In the genomic region with DNA sequence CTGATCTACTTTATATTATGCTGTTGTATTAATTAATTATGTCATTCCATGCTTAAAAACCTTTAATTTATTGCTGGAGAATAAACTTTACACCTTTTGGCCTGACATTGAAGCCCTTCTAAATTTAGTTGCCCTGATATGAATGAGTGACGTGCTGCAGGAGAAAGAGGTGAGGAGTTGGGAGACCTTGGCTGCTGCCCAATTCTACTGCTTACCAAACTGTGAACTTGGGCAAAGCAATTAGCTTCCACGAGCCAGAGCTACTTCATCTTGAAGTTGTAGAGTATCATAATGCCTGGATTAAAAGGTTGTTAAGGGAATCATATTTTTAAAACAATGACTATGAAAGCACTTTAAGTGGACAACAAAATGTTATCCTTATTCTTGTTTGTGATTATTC, we compare ENCODE assay signal across 30 cellular contexts.
A peak's percentile ranks its signal among the peaks of the same experiment; 100 is the strongest.
DNase-seq lines count a peak whose midpoint lies in the region; ATAC-seq and TF ChIP-seq lines count a peak whose summit lies in the region.
"Had no signal": no experiment of that assay in that cellular context is flagged by ENCODE, and none has a peak within 500 bp of the region (broad histone marks: within the 10 kb centered on the region; RNA-seq: fewer than 3 reads in every experiment).

No MANE protein-coding gene starts in this region.

- no peaks in the 10 kb centered on the region for H3K9me2 ChIP-seq in GM23338 (ENCODE audit: insufficient read depth)

- H3K27ac ChIP-seq in GM23338 (ENCODE audit: low read depth) (no peak overlapping the region), A673 (ENCODE audit: low read depth, low read length, poor library complexity, severe bottlenecking) (no peak overlapping the region)
- no peak overlapping the region for H3K27ac ChIP-seq in CD8-positive, alpha-beta T cell (ENCODE audit: low read depth, low read length)
- H3K27ac ChIP-seq: BLaER1 treated with 17β-estradiol and CSF1 and Interleukin-3, amounts not matched to agents 10 nM and 100 nM; brain microvascular endothelial cell; gastrocnemius medialis; KMS-11; psoas muscle; skin epidermis; tibial nerve had no signal

- peaks cover 23% of the 10 kb centered on the region; the same call in 2 of the 3 replicates for H3K36me3 Mint-ChIP-seq in GM23338 (ENCODE audit: low read depth)
- no peaks in the 10 kb centered on the region for H3K36me3 Mint-ChIP-seq in CD8-positive, alpha-beta T cell
- H3K36me3 Mint-ChIP-seq in activated CD4-positive, alpha-beta T cell treated with anti-CD3 and anti-CD28 coated beads for 36 hours (ENCODE audit: low read depth), result no peaks in the 10 kb centered on the region
- H3K36me3 Mint-ChIP-seq: immature natural killer cell had no signal

- no peaks in the 10 kb centered on the region for H3K4me1 ChIP-seq in GM23338 (ENCODE audit: insufficient read depth)
- no peaks in the 10 kb centered on the region for H3K4me1 ChIP-seq in CD8-positive, alpha-beta T cell (ENCODE audit: insufficient read depth, low read length)
- no peaks in the 10 kb centered on the region for H3K4me1 ChIP-seq in A673 (ENCODE audit: insufficient read depth, low read length, poor library complexity, severe bottlenecking)
- H3K4me1 ChIP-seq: gastrocnemius medialis, psoas muscle had no signal

- no peaks in the 10 kb centered on the region for H3F3A ChIP-seq in GM23338 (replicated peaks; ENCODE audit: low read depth)

- no peak overlapping the region for H2AFZ ChIP-seq in GM23338

- DNase-seq in GM23338 (ENCODE audit: low spot score) (no peak), NCI-H226 (peak; percentile 28), fibroblast of pulmonary artery (ENCODE audit: low read depth) (peak; percentile 13), kidney tubule cell (ENCODE audit: low spot score) (peak; percentile 21), A673 (ENCODE audit: low spot score) (no peak)
- no peak for DNase-seq in CD8-positive, alpha-beta T cell
- DNase-seq in activated CD4-positive, alpha-beta T cell treated with anti-CD3 and anti-CD28 coated beads for 36 hours, result no peak
- DNase-seq: activated CD4-positive, alpha-beta T cell treated with anti-CD3 and anti-CD28 coated beads, Interleukin-2, amount 50 U/mL, for 1 hour; activated naive CD4-positive, alpha-beta T cell; activated T-cell treated with anti-CD3 and anti-CD28 coated beads, Interleukin-2, amount 50 U/mL, for 72 hours; COR-L47; effector memory CD4-positive, alpha-beta T cell; gastrocnemius medialis; hippocampal formation; immature natural killer cell; naive thymus-derived CD4-positive, alpha-beta T cell; NCI-H146; NCI-H2107; NCI-H510A treated with DMSO at 0.1 percent for 48 hours; NK-92 treated with Interleukin-12 subunit alpha and Interleukin-12 subunit beta, amount 100 ng/mL, for 24 hours; nucleus accumbens; psoas muscle; SHP77 treated with DMSO at 0.1 percent for 48 hours had no signal

- peaks cover 36% of the 10 kb centered on the region for H3K9me3 Mint-ChIP-seq in GM23338
- H3K9me3 Mint-ChIP-seq in CD8-positive, alpha-beta T cell, result peaks cover 5% of the 10 kb centered on the region
- H3K9me3 Mint-ChIP-seq in activated CD4-positive, alpha-beta T cell treated with anti-CD3 and anti-CD28 coated beads for 36 hours (ENCODE audit: low read depth), result peaks cover 14% of the 10 kb centered on the region

- no peaks in the 10 kb centered on the region for H3K79me2 ChIP-seq in GM23338 (replicated peaks; ENCODE audit: insufficient read depth)

- H3K4me1 Mint-ChIP-seq in GM23338, result peaks cover 6% of the 10 kb centered on the region; the same call in 2 of the 3 replicates
- H3K4me1 Mint-ChIP-seq in CD8-positive, alpha-beta T cell (ENCODE audit: low read depth), result no peaks in the 10 kb centered on the region
- H3K4me1 Mint-ChIP-seq in activated CD4-positive, alpha-beta T cell treated with anti-CD3 and anti-CD28 coated beads for 36 hours, result no peaks in the 10 kb centered on the region
- H3K4me1 Mint-ChIP-seq: immature natural killer cell; mesothelial cell of epicardium; naive thymus-derived CD4-positive, alpha-beta T cell had no signal

- no TSS peak for BruUV-seq in A673 (replicated peaks; lab: Mats Ljungman, UMichigan)

- H3K36me3 ChIP-seq in GM23338 (ENCODE audit: insufficient read depth) (peaks cover 10% of the 10 kb centered on the region; the same call in 1 of the 2 replicates), A673 (ENCODE audit: insufficient read depth, low read length, poor library complexity, severe bottlenecking) (no peaks in the 10 kb centered on the region)
- no peaks in the 10 kb centered on the region for H3K36me3 ChIP-seq in CD8-positive, alpha-beta T cell (ENCODE audit: insufficient read depth, low read length)
- H3K36me3 ChIP-seq: brain microvascular endothelial cell, gastrocnemius medialis, tibial nerve had no signal

- intact Hi-C loops in CD8-positive, alpha-beta T cell (cut with DNase I, micrococcal nuclease), result no loop called here
- intact Hi-C loops in A673 (cut with micrococcal nuclease; ENCODE audit: unreplicated experiment), result no loop called here
- intact Hi-C loops in activated CD4-positive, alpha-beta T cell treated with anti-CD3 and anti-CD28 coated beads for 36 hours (cut with DNase I, micrococcal nuclease), result no loop called here

- CTCF ChIA-PET in CD8-positive, alpha-beta T cell (lab: Charles Lee), result no interaction called here
- CTCF ChIA-PET in A673 (lab: Charles Lee), result no interaction called here
- CTCF ChIA-PET in activated CD4-positive, alpha-beta T cell treated with anti-CD3 and anti-CD28 coated beads for 36 hours (lab: Charles Lee), result no interaction called here

- POLR2A ChIA-PET in CD8-positive, alpha-beta T cell (lab: Charles Lee), result no interaction called here
- POLR2A ChIA-PET in A673 (lab: Charles Lee; ENCODE audit: low non-redundant PET), result no interaction called here
- POLR2A ChIA-PET in activated CD4-positive, alpha-beta T cell treated with anti-CD3 and anti-CD28 coated beads for 36 hours (lab: Charles Lee), result no interaction called here

- no peak overlapping the region for H3K4me3 Mint-ChIP-seq in GM23338
- no peak overlapping the region for H3K4me3 Mint-ChIP-seq in CD8-positive, alpha-beta T cell
- no peak overlapping the region for H3K4me3 Mint-ChIP-seq in activated CD4-positive, alpha-beta T cell treated with anti-CD3 and anti-CD28 coated beads for 36 hours
- H3K4me3 Mint-ChIP-seq: activated T-cell treated with anti-CD3 and anti-CD28 coated beads, Interleukin-2, amount 50 U/mL, for 72 hours; immature natural killer cell; mesothelial cell of epicardium; naive thymus-derived CD4-positive, alpha-beta T cell; WTC11 had no signal

- H3K27ac Mint-ChIP-seq in GM23338, result 0 out of 2 replicates have a peak overlapping the region, but pooled peaks have one; percentile 62
- H3K27ac Mint-ChIP-seq in CD8-positive, alpha-beta T cell, result no peak overlapping the region
- H3K27ac Mint-ChIP-seq in activated CD4-positive, alpha-beta T cell treated with anti-CD3 and anti-CD28 coated beads for 36 hours, result no peak overlapping the region
- H3K27ac Mint-ChIP-seq: activated T-cell treated with anti-CD3 and anti-CD28 coated beads, Interleukin-2, amount 50 U/mL, for 72 hours; immature natural killer cell; mesothelial cell of epicardium; naive thymus-derived CD4-positive, alpha-beta T cell; WTC11 had no signal

- peaks cover 2% of the 10 kb centered on the region for H3K27me3 Mint-ChIP-seq in GM23338 (ENCODE audit: insufficient read depth, low read depth, poor library complexity)
- no peaks in the 10 kb centered on the region for H3K27me3 Mint-ChIP-seq in CD8-positive, alpha-beta T cell (ENCODE audit: low read depth)
- no peaks in the 10 kb centered on the region for H3K27me3 Mint-ChIP-seq in activated CD4-positive, alpha-beta T cell treated with anti-CD3 and anti-CD28 coated beads for 36 hours

- no peak overlapping the region for H3K4me2 ChIP-seq in GM23338
- H3K4me2 ChIP-seq: BLaER1 treated with 17β-estradiol and CSF1 and Interleukin-3, amounts not matched to agents 10 nM and 100 nM; KMS-11 had no signal

- no peaks in the 10 kb centered on the region for H3K9me3 ChIP-seq in CD8-positive, alpha-beta T cell (ENCODE audit: low read length)
- peaks cover 13% of the 10 kb centered on the region for H3K9me3 ChIP-seq in A673 (ENCODE audit: low read depth, low read length, poor library complexity, severe bottlenecking)
- H3K9me3 ChIP-seq: gastrocnemius medialis had no signal

- H3K4me3 ChIP-seq in GM23338, result no peak overlapping the region
- no peak overlapping the region for H3K4me3 ChIP-seq in fibroblast of pulmonary artery (replicated peaks; ENCODE audit: low read depth, low read length)
- no peak overlapping the region for H3K4me3 ChIP-seq in CD8-positive, alpha-beta T cell (ENCODE audit: low read depth, low read length)
- no peak overlapping the region for H3K4me3 ChIP-seq in A673 (ENCODE audit: low read depth, low read length, poor library complexity, severe bottlenecking)
- H3K4me3 ChIP-seq: BLaER1 treated with 17β-estradiol and CSF1 and Interleukin-3, amounts not matched to agents 10 nM and 100 nM; gastrocnemius medialis; psoas muscle; skin epidermis; tibial nerve had no signal

- no peak for TF ChIP-seq CTCF in GM23338 (conservative IDR thresholded peaks at IDR 0.05; ENCODE audit: low read depth in 2 of 2)
- TF ChIP-seq CTCF in fibroblast of pulmonary artery (IDR thresholded peaks at IDR 0.05; ENCODE audit: low read length, missing control alignments), result no peak
- no peak for TF ChIP-seq CTCF in CD8-positive, alpha-beta T cell (IDR thresholded peaks at IDR 0.05)
- TF ChIP-seq CTCF in A673 (conservative IDR thresholded peaks at IDR 0.05; ENCODE audit: low read depth, low read length), result no peak

- H4K20me1 ChIP-seq in GM23338 (replicated peaks; ENCODE audit: insufficient read depth), result no peaks in the 10 kb centered on the region
- H4K20me1 ChIP-seq: BLaER1 treated with 17β-estradiol and CSF1 and Interleukin-3, amounts not matched to agents 10 nM and 100 nM had no signal

- no peak for ATAC-seq in GM23338
- no peak for ATAC-seq in CD8-positive, alpha-beta T cell
- no peak for ATAC-seq in activated CD4-positive, alpha-beta T cell treated with anti-CD3 and anti-CD28 coated beads for 36 hours
- ATAC-seq: activated T-cell treated with anti-CD3 and anti-CD28 coated beads, Interleukin-2, amount 50 U/mL, for 72 hours; gastrocnemius medialis; naive thymus-derived CD4-positive, alpha-beta T cell; psoas muscle had no signal

- H3K27me3 ChIP-seq in GM23338 (ENCODE audit: insufficient read depth), result no peaks in the 10 kb centered on the region
- H3K27me3 ChIP-seq in CD8-positive, alpha-beta T cell (ENCODE audit: insufficient read depth, low read length), result no peaks in the 10 kb centered on the region
- H3K27me3 ChIP-seq in A673 (replicated peaks; ENCODE audit: insufficient read depth, low read depth, low read length, poor library complexity), result no peaks in the 10 kb centered on the region
- H3K27me3 ChIP-seq: BLaER1 treated with 17β-estradiol and CSF1 and Interleukin-3, amounts not matched to agents 10 nM and 100 nM; brain microvascular endothelial cell; gastrocnemius medialis; tibial nerve had no signal

TF ChIP-seq in GM23338, 12 proteins besides CTCF, POLR2A, EP300 and RAD21 (continues in another document):
- TF ChIP-seq JUNB (IDR thresholded peaks at IDR 0.05; ENCODE audit: unreplicated experiment) (no peak), EZH2phosphoT487 (IDR thresholded peaks at IDR 0.05; ENCODE audit: unreplicated experiment) (no peak), ZNF114 (CRISPR knock-in tag; IDR thresholded peaks at IDR 0.05) (no peak), STAT1 (IDR thresholded peaks at IDR 0.05; ENCODE audit: unreplicated experiment) (no peak)

Comparison
In these comparisons a context has a peak if more than half of its experiments do, and no peak if none do; other contexts are left out.
1. DNase-seq: peak in NCI-H226 (single experiment), fibroblast of pulmonary artery (single experiment) and kidney tubule cell (single experiment); none in GM23338 (single experiment), CD8-positive, alpha-beta T cell (0 of 7), A673 (single experiment) and activated CD4-positive, alpha-beta T cell treated with anti-CD3 and anti-CD28 coated beads for 36 hours (single experiment).